Comparison of ENCODE assay signal across 1 cellular context in genomic region chr19:6705931-6706632, GRCh38.
TF ChIP-seq lines count a peak whose summit lies in the region.

No MANE protein-coding gene starts in this region.

TF ChIP-seq in HepG2, 621 proteins besides CTCF, POLR2A, EP300 and RAD21:
- TF ChIP-seq LCORL (IDR thresholded peaks at IDR 0.05) (no peak), LCORL (CRISPR knock-in tag; IDR thresholded peaks at IDR 0.05) (no peak), SRY (CRISPR knock-in tag; IDR thresholded peaks at IDR 0.05) (no peak), MBD4 (IDR thresholded peaks at IDR 0.05; ENCODE audit: borderline replicate concordance, low read length) (no peak), FOSL2 (CRISPR knock-in tag; IDR thresholded peaks at IDR 0.05) (no peak), ZNF672 (CRISPR knock-in tag; IDR thresholded peaks at IDR 0.05) (no peak), ZSCAN21 (CRISPR knock-in tag; IDR thresholded peaks at IDR 0.05; ENCODE audit: borderline replicate concordance) (no peak), HNRNPL (IDR thresholded peaks at IDR 0.05; ENCODE audit: low read depth, low read length) (0 out of 2 replicates have a peak, but pooled peaks have one; percentile 47), SSRP1 (CRISPR knock-in tag; IDR thresholded peaks at IDR 0.05) (0 out of 2 replicates have a peak, but pooled peaks have one; percentile 22), ZNF160 (CRISPR knock-in tag; IDR thresholded peaks at IDR 0.05) (no peak), KDM5B (CRISPR knock-in tag; IDR thresholded peaks at IDR 0.05; ENCODE audit: borderline replicate concordance) (no peak), POLR2G (IDR thresholded peaks at IDR 0.05; ENCODE audit: low read depth, low read length) (peak; percentile 40; the same call in 1 of the 2 replicates), ZNF780A (CRISPR knock-in tag; IDR thresholded peaks at IDR 0.05) (no peak), SMC3 (IDR thresholded peaks at IDR 0.05; ENCODE audit: low read length) (no peak), POLR2AphosphoS5 (IDR thresholded peaks at IDR 0.05; ENCODE audit: low read depth, low read length) (no peak; the same call in 1 of the 2 replicates), ZNF446 (CRISPR knock-in tag; IDR thresholded peaks at IDR 0.05) (no peak), ZFP36L2 (CRISPR knock-in tag; IDR thresholded peaks at IDR 0.05) (no peak), RBFOX2 (IDR thresholded peaks at IDR 0.05; ENCODE audit: low read depth, low read length) (0 out of 2 replicates have a peak, but pooled peaks have one; percentile 37), ZNF263 (CRISPR knock-in tag; IDR thresholded peaks at IDR 0.05) (peak; percentile 59), ZFX (CRISPR knock-in tag; IDR thresholded peaks at IDR 0.05; ENCODE audit: low read depth) (0 out of 2 replicates have a peak, but pooled peaks have one; percentile 18), TFAP4 (IDR thresholded peaks at IDR 0.05; ENCODE audit: borderline replicate concordance, low read depth) (no peak), ZNF724P (CRISPR knock-in tag; IDR thresholded peaks at IDR 0.05; ENCODE audit: borderline replicate concordance) (no peak), RBM22 (optimal IDR thresholded peaks at IDR 0.05; ENCODE audit: low read length) (peak; percentile 94), ZNF687 (CRISPR knock-in tag; IDR thresholded peaks at IDR 0.05) (0 out of 2 replicates have a peak, but pooled peaks have one; percentile 8)
